ENCODE assay signal across 8 cellular contexts in the genomic region with DNA sequence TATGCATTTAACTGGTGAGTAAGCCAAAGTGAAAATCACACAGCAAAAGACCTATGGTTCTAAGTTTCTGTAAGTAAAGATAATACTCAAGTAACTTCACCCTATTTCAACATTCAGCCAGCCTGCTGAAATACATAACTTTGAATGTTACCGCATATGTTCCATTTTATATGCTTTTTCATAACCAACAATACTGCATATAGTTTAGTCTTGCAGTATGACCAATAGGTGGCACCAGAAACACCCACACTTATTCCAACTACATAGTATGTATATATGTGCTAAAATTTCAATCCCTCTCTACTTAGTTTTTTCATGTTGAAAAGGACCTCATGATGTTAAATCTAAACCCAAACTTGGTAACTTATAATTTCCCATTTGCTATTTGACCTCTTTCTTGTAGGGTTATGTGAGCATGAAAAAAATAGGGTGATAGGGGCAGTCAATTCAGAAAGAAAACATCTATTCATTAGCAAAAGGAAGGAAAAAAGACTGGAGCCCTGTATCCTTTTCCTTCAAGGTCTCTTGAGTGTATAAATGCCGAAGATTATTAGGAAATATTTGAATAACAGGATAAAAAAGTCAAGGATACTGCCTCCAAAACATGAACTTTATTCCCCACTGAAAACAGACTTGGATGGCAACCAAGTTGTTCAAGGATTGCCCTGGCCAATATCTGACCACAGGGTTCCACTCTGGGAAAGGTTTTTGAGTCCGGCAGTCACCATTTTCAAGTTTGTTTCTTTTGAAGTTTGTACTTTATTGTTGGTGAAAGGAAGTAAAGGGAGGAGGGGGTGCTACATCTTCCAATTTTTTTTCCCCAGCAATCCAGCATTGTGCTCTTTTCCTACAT. TPM values are rescaled to one million over a fixed set of nuclear protein-coding genes. Genes with fewer than 3 reads are reported as not detected.
DNase-seq lines count a peak whose midpoint lies in the region; ATAC-seq and TF ChIP-seq lines count a peak whose summit lies in the region.

No MANE protein-coding gene starts in this region.

- H3K9me3 ChIP-seq in lung (ENCODE audit: control insufficient read depth in 2 of 2, insufficient read depth in 1 of 2, low read length in 1 of 2) = no peaks in the 10 kb centered on the region

- no peaks in the 10 kb centered on the region for H3K36me3 ChIP-seq in lung (ENCODE audit: control insufficient read depth in 2 of 2, insufficient read depth in 2 of 2, low read length in 2 of 2)

- intact Hi-C loops in MCF 10A (cut with micrococcal nuclease) = loop anchor here (1.0 kb wide), 2 partner anchors 302 to 311 kb away; no protein-coding TSS in a partner anchor

- no peak overlapping the region for H3K4me3 ChIP-seq in lung

- no peak overlapping the region for H3K27ac Mint-ChIP-seq in MCF 10A (ENCODE audit: low read depth, unreplicated experiment)
- H3K27ac Mint-ChIP-seq in activated T-cell treated with anti-CD3 and anti-CD28 coated beads, Interleukin-2, amount 50 U/mL, for 24 hours = no peak overlapping the region

- H3K27ac ChIP-seq in lung (ENCODE audit: low read depth in 1 of 2, low read length in 1 of 2) = no peak overlapping the region

- DNase-seq in EL (peak; percentile 43), NCI-H1105 (lab: John Stamatoyannopoulos, UW) (peak; percentile 15), MCF 10A (ENCODE audit: unreplicated experiment) (peak; percentile 60), lung (ENCODE audit: low spot score) (no peak), HuH-7.5 (ENCODE audit: low spot score) (no peak), GM19238 (ENCODE audit: insufficient read length, low spot score) (no peak)
- DNase-seq in activated T-cell treated with anti-CD3 and anti-CD28 coated beads, Interleukin-2, amount 50 U/mL, for 24 hours = no peak

- POLR2A ChIA-PET in MCF 10A (lab: Yijun Ruan, JAX) = no interaction called here

- ATAC-seq in GM21367 (IDR thresholded peaks at IDR 0.05; ENCODE audit: unreplicated experiment) (peak; percentile 80), lung (ENCODE audit: insufficient read depth, low FRiP score) (no peak)

- H3K4me1 Mint-ChIP-seq in MCF 10A (ENCODE audit: insufficient read depth, unreplicated experiment) = peaks cover 12% of the 10 kb centered on the region
- H3K4me1 Mint-ChIP-seq in activated T-cell treated with anti-CD3 and anti-CD28 coated beads, Interleukin-2, amount 50 U/mL, for 24 hours (ENCODE audit: low read depth) = no peaks in the 10 kb centered on the region

- CTCF ChIA-PET in MCF 10A (lab: Yijun Ruan, JAX) = interaction anchor here (0.8 to 1.9 kb wide), 8 partner anchors 10 to 311 kb away, joined by 3 to 5 read pairs (median 3); no protein-coding TSS in a partner anchor

- H3K4me1 ChIP-seq in lung (ENCODE audit: control insufficient read depth in 2 of 2, insufficient read depth in 2 of 2, low read length in 2 of 2) = peaks cover 6 to 14% of the 10 kb centered on the region in 2 donors

- WGBS in lung, 2 donors = 45 to 59% methylated on average over 3 of the region's 3 CpGs

- H3K36me3 Mint-ChIP-seq in MCF 10A (ENCODE audit: insufficient read depth, unreplicated experiment) = no peaks in the 10 kb centered on the region
- no peaks in the 10 kb centered on the region for H3K36me3 Mint-ChIP-seq in activated T-cell treated with anti-CD3 and anti-CD28 coated beads, Interleukin-2, amount 50 U/mL, for 24 hours (ENCODE audit: low read depth)

- H3K4me3 Mint-ChIP-seq in MCF 10A (ENCODE audit: unreplicated experiment) = no peak overlapping the region
- H3K4me3 Mint-ChIP-seq in activated T-cell treated with anti-CD3 and anti-CD28 coated beads, Interleukin-2, amount 50 U/mL, for 24 hours = no peak overlapping the region

- no peaks in the 10 kb centered on the region for H3K9me3 Mint-ChIP-seq in MCF 10A (ENCODE audit: unreplicated experiment)
- H3K9me3 Mint-ChIP-seq in activated T-cell treated with anti-CD3 and anti-CD28 coated beads, Interleukin-2, amount 50 U/mL, for 24 hours = no peaks in the 10 kb centered on the region

- BruUV-seq in MCF 10A (replicated peaks; lab: Mats Ljungman, UMichigan) = no TSS peak

- no peaks in the 10 kb centered on the region for H3K27me3 ChIP-seq in lung (ENCODE audit: control insufficient read depth, insufficient read depth)

- TF ChIP-seq CTCF in MCF 10A (IDR thresholded peaks at IDR 0.05; ENCODE audit: unreplicated experiment) = peak; percentile 66
- peak; percentile 48 for TF ChIP-seq CTCF in lung (IDR thresholded peaks at IDR 0.05; ENCODE audit: control extremely low read depth, extremely low read depth)

- H3K27me3 Mint-ChIP-seq in MCF 10A (ENCODE audit: insufficient read depth, unreplicated experiment) = no peaks in the 10 kb centered on the region
- H3K27me3 Mint-ChIP-seq in activated T-cell treated with anti-CD3 and anti-CD28 coated beads, Interleukin-2, amount 50 U/mL, for 24 hours = no peaks in the 10 kb centered on the region

RNA-seq across cellular contexts. Expression of gene FZD4, which starts 23.8 kb away (rescaled TPM):
- 0.34 and 0.35 TPM in 2 replicates for total RNA-seq in MCF 10A (2022)
- 10 to 100 TPM; 24.3 to 40.0 TPM for total RNA-seq in lung
- 10 to 100 TPM; 12.0 to 17.4 TPM for polyA plus RNA-seq in lung

RNA-seq across cellular contexts. Expression of gene TMEM135, which starts 58.8 kb away (rescaled TPM):
- total RNA-seq in MCF 10A (2022) (10.7 and 17.4 TPM in 2 replicates), lung (10 to 100 TPM; 16.6 to 42.0 TPM)
- 1 to 10 TPM; 5.9 to 6.4 TPM for polyA plus RNA-seq in lung

Comparison
In these comparisons a context has a peak if more than half of its experiments do, and no peak if none do; other contexts are left out.
1. DNase-seq: peak in EL (single experiment), NCI-H1105 (single experiment) and MCF 10A (single experiment); none in lung (single experiment), activated T-cell treated with anti-CD3 and anti-CD28 coated beads, Interleukin-2, amount 50 U/mL, for 24 hours (single experiment), HuH-7.5 (single experiment) and GM19238 (single experiment).
2. RNA of gene FZD4, which starts 23.8 kb away (total RNA-seq): 24.3 to 40.0 TPM in lung; 0.34 to 0.35 TPM in MCF 10A; every median in the first group is over 10 times any median in the second.